Comparison of ENCODE assay signal across 9 cellular contexts in genomic region chr17:16973043-16973442, GRCh38. TPM values are rescaled to one million over a fixed set of nuclear protein-coding genes. Genes with fewer than 3 reads are reported as not detected.
"Had no signal": no experiment of that assay in that cellular context is flagged by ENCODE, and none has a peak within 500 bp of the region (broad histone marks: within the 10 kb centered on the region; RNA-seq: fewer than 3 reads in every experiment).

No MANE protein-coding gene starts in this region.

RNA-seq across cellular contexts. Expression of gene TNFRSF13B, which starts 1.1 kb away (rescaled TPM):
- total RNA-seq: activated CD4-positive, alpha-beta T cell treated with anti-CD3 and anti-CD28 coated beads for 36 hours; activated CD4-positive, alpha-beta T cell treated with anti-CD3 and anti-CD28 coated beads, Interleukin-2, amount 10 ng/mL, durations not matched to agents 7 days and 5 days; activated CD8-positive, alpha-beta T cell treated with anti-CD3 and anti-CD28 coated beads, Interleukin-2, amount 10 ng/mL, durations not matched to agents 7 days and 5 days; activated naive CD8-positive, alpha-beta T cell treated with anti-CD3 and anti-CD28 coated beads, Interleukin-2, amount 10 ng/mL, durations not matched to agents 7 days and 5 days; ascending aorta; cardiac septum; LHCN-M2; RPMI7951; SJCRH30 had no signal
